Comparison of ENCODE assay signal across 8 cellular contexts in the genomic region with DNA sequence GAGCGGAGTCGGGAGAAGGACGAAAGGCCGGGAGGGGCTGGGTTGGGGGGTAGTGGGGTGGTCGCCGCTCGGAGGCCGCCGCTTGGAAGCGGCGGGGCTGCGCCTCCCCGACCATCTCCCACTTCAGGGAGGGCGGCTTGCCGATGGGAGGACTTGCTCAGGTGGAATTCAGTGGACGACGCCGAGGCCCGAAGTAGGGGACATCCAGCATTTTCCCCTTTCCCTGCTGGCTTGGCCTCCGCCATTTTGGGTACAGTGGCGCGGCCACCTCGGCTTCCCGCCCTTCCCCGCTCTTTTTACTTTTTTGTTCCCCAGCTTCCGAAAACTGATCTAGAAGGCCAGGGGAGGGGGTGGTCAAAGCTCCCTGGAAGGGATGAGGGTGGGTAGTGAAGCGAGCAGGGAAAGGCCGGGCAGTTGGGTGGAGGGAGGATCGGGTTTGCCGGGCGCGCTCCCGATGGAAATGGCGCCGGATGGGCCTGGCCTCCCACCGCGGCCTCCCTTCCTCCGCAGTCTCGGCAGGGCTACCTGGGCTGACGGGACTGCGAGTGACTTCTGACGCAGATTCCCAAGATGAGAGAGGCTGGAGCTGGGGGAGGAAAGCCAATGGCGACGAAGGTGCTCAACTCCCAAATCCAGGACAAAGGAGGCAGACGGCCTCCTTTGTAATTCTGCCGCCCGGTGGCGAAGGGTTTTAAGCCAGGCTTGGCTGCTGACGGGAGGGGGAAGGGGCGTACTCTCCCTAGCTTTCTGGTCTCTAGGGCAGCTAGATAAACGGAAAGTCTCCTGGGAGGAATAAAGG. TPM values are rescaled to one million over a fixed set of nuclear protein-coding genes. Genes with fewer than 3 reads are reported as not detected.
DNase-seq lines count a peak whose midpoint lies in the region; ATAC-seq and TF ChIP-seq lines count a peak whose summit lies in the region.

A gene (minus strand): TSS at position 670 of the 799 bp plus-strand sequence. CDS start 26,084 bp downstream, outside the sequence.

- peak; percentile 18 for TF ChIP-seq CTCF in HFF-Myc (IDR thresholded peaks at IDR 0.05; ENCODE audit: low read depth, low read length, missing control alignments)
- TF ChIP-seq CTCF in psoas muscle (IDR thresholded peaks at IDR 0.05), result peak; percentile 47

- under 1% methylated on average over 51 of the region's 51 CpGs for WGBS in right cardiac atrium
- 0% methylated on average over 44 to 51 of the region's 51 CpGs for WGBS in psoas muscle, 3 donors

- intact Hi-C loops in right cardiac atrium (cut with DNase I), result no loop called here
- intact Hi-C loops in psoas muscle (cut with DNase I), result loop anchor here (10.0 kb wide), 1 partner anchor 258 kb away; a partner anchor contains a TSS

- ATAC-seq in right cardiac atrium, result peak; percentile 42 to 58
- peak; percentile 40 to 59 (median 43) for ATAC-seq in psoas muscle

- DNase-seq in GF-D8 (lab: John Stamatoyannopoulos, UW) (peak; percentile 24), HFF-Myc (ENCODE audit: extremely low read depth, low read depth) (no peak), NCI-H1048 (lab: John Stamatoyannopoulos, UW) (peak; percentile 43), SW 1271 (lab: John Stamatoyannopoulos, UW) (peak; percentile 24 to 65), amygdala (lab: John Stamatoyannopoulos, UW) (peak in 54 of 56 donors; percentile 15 to 87 (median 66)), right cardiac atrium (peak; percentile 78 to 85 (median 83)), psoas muscle (peak; percentile 64 to 85), ureter (ENCODE audit: low spot score) (peak; percentile 86)

- H3K4me3 ChIP-seq in HFF-Myc (replicated peaks; ENCODE audit: low read depth, low read length) (peak within 1 kb of the TSS; percentile 80), right cardiac atrium (ENCODE audit: low read length) (peak within 1 kb of the TSS; percentile 95), psoas muscle (peak within 1 kb of the TSS; percentile 93)

- H3K27ac ChIP-seq in right cardiac atrium (ENCODE audit: low read length) (peak within 1 kb of the TSS; percentile 96), psoas muscle (peak within 1 kb of the TSS; percentile 95)

- H3K27me3 ChIP-seq in right cardiac atrium (ENCODE audit: control insufficient read depth, insufficient read depth) (no peaks in the 10 kb centered on the region), psoas muscle (ENCODE audit: insufficient read depth in 3 of 3, low read length in 2 of 3) (no peaks in the 10 kb centered on the region)

- no peaks in the 10 kb centered on the region for H3K9me3 ChIP-seq in right cardiac atrium (ENCODE audit: control insufficient read depth, low read length)
- H3K9me3 ChIP-seq in psoas muscle, result no peaks in the 10 kb centered on the region

- peaks cover 2% of the 10 kb centered on the region for H3K4me1 ChIP-seq in right cardiac atrium (ENCODE audit: control insufficient read depth, insufficient read depth, low read length)
- H3K4me1 ChIP-seq in psoas muscle, result peaks cover 41% of the 10 kb centered on the region

- H3K36me3 ChIP-seq in psoas muscle (ENCODE audit: insufficient read depth in 1 of 2, low read depth in 1 of 2), result no peaks in the 10 kb centered on the region

RNA-seq across cellular contexts. Expression of the gene that starts here (rescaled TPM):
- total RNA-seq in right cardiac atrium (1 to 10 TPM; 2.9 to 5.5 (median 4.0) TPM), psoas muscle (1 to 10 TPM; 1.8 to 2.9 (median 2.0) TPM), ureter (13.9 TPM)
- polyA plus RNA-seq in right cardiac atrium (2.4 TPM), psoas muscle (1 to 10 TPM in 1 of 3 donors, under 1 TPM in 2; 0.77 to 2.0 (median 0.82) TPM)

Comparison
In these comparisons a context has a peak if more than half of its experiments do, and no peak if none do; other contexts are left out.
1. intact Hi-C loops: an anchor here in psoas muscle (10.0 kb wide); none called in right cardiac atrium.